1 cellular context compared by ENCODE assay signal in genomic region chr15:41689834-41690233, GRCh38.
A peak's percentile ranks its signal among the peaks of the same experiment; 100 is the strongest.
TF ChIP-seq lines count a peak whose summit lies in the region.

No MANE protein-coding gene starts in this region.

TF ChIP-seq in K562, 482 proteins besides CTCF, POLR2A, EP300 and RAD21 (continued from another document):
- TF ChIP-seq PRMT5 (CRISPR knock-in tag; IDR thresholded peaks at IDR 0.05) (no peak), REST (CRISPR knock-in tag; IDR thresholded peaks at IDR 0.05; ENCODE audit: low read depth) (no peak), MBD1 (CRISPR knock-in tag; IDR thresholded peaks at IDR 0.05) (no peak), DDX20 (tag; IDR thresholded peaks at IDR 0.05; ENCODE audit: low read depth) (no peak), GTF2E2 (tag; IDR thresholded peaks at IDR 0.05) (no peak), PRDM10 (IDR thresholded peaks at IDR 0.05; ENCODE audit: partially characterized antibody) (no peak), DACH1 (IDR thresholded peaks at IDR 0.05; ENCODE audit: partially characterized antibody) (peak; percentile 21), MAX (CRISPR knock-in tag; IDR thresholded peaks at IDR 0.05) (no peak), ZBTB43 (CRISPR knock-in tag; IDR thresholded peaks at IDR 0.05) (no peak), SMARCE1 (IDR thresholded peaks at IDR 0.05) (0 out of 2 replicates have a peak, but pooled peaks have one; percentile 19), ZNF197 (CRISPR knock-in tag; IDR thresholded peaks at IDR 0.05; ENCODE audit: low read depth) (no peak), RBM14 (IDR thresholded peaks at IDR 0.05; ENCODE audit: borderline replicate concordance, insufficient read depth, low read depth, low read length) (no peak), NFATC3 (IDR thresholded peaks at IDR 0.05) (no peak), ATF3 (IDR thresholded peaks at IDR 0.05) (peak; percentile 70), ATF3 (CRISPR knock-in tag; conservative IDR thresholded peaks at IDR 0.05) (no peak), POU5F1 (IDR thresholded peaks at IDR 0.05; ENCODE audit: borderline replicate concordance, low read depth, low read length, partially characterized antibody) (no peak), IRF9 (tag; IDR thresholded peaks at IDR 0.05) (peak; percentile 95), CREB5 (CRISPR knock-in tag; IDR thresholded peaks at IDR 0.05) (no peak), SMARCA4 (IDR thresholded peaks at IDR 0.05) (peak; percentile 10; the same call in 1 of the 2 replicates), HMBOX1 (IDR thresholded peaks at IDR 0.05) (0 out of 2 replicates have a peak, but pooled peaks have one; percentile 13), SOX6 (IDR thresholded peaks at IDR 0.05) (no peak), BCOR (IDR thresholded peaks at IDR 0.05) (no peak), GTF2F1 (IDR thresholded peaks at IDR 0.05; ENCODE audit: low read depth, low read length) (no peak), ZNF311 (CRISPR knock-in tag; IDR thresholded peaks at IDR 0.05) (no peak), RBM17 (IDR thresholded peaks at IDR 0.05; ENCODE audit: borderline replicate concordance, low read depth, low read length) (no peak), PHB2 (IDR thresholded peaks at IDR 0.05; ENCODE audit: low read depth) (no peak), CEBPG (CRISPR knock-in tag; IDR thresholded peaks at IDR 0.05) (peak; percentile 95), CEBPG (tag; conservative IDR thresholded peaks at IDR 0.05 in 1 of 2, IDR thresholded peaks at IDR 0.05 in 1 of 2) (peak; percentile 96 to 100), SIX5 (IDR thresholded peaks at IDR 0.05; ENCODE audit: borderline replicate concordance in 1 of 2, insufficient read depth in 1 of 2, low read depth in 1 of 2, low read length in 2 of 2) (no peak), TFE3 (CRISPR knock-in tag; IDR thresholded peaks at IDR 0.05) (no peak), TFAP4 (CRISPR knock-in tag; IDR thresholded peaks at IDR 0.05; ENCODE audit: borderline replicate concordance) (no peak), TAF15 (IDR thresholded peaks at IDR 0.05; ENCODE audit: low read depth, low read length) (no peak), TRIM28 (IDR thresholded peaks at IDR 0.05) (no peak), NCOA4 (IDR thresholded peaks at IDR 0.05; ENCODE audit: partially characterized antibody) (no peak), SETDB1 (IDR thresholded peaks at IDR 0.05; ENCODE audit: low read length) (no peak), KLF16 (IDR thresholded peaks at IDR 0.05) (no peak), THRB (CRISPR knock-in tag; conservative IDR thresholded peaks at IDR 0.05) (no peak), CEBPB (tag; IDR thresholded peaks at IDR 0.05) (peak; percentile 100), CBX8 (IDR thresholded peaks at IDR 0.05; ENCODE audit: borderline replicate concordance, extremely low read depth, low read depth, low read length, poor library complexity, severe bottlenecking) (no peak), HDGF (IDR thresholded peaks at IDR 0.05) (no peak), MYNN (IDR thresholded peaks at IDR 0.05) (no peak), MYNN (CRISPR knock-in tag; IDR thresholded peaks at IDR 0.05) (no peak), MAZ (CRISPR knock-in tag; conservative IDR thresholded peaks at IDR 0.05 in 1 of 2, IDR thresholded peaks at IDR 0.05 in 1 of 2) (no peak), KLF10 (CRISPR knock-in tag; IDR thresholded peaks at IDR 0.05) (no peak), U2AF1 (optimal IDR thresholded peaks at IDR 0.05; ENCODE audit: low read depth, low read length) (no peak), CAMTA2 (CRISPR knock-in tag; conservative IDR thresholded peaks at IDR 0.05) (no peak)
TF ChIP-seq in K562: peak in this region for 9.
